ENCODE assay signal across 17 cellular contexts in the genomic region with DNA sequence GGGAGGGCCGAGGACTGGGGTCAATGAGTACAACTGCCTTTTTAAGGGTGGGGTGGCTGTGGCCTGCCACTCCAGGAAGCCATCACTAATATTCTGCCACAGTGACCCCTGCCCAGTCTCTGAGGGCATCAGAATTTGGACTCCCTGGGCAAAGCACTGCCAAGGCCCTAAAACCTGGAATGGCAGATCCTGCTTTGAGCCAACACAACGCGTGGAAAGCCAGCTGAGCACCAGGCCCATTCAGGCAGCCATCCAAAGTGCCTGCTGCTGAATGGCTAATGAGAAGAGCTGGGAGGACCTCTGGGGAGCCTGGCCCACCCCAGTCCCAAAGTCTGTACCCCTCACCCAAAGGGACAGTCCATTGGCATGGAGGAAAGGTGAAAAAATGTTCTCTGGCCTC. TPM values are rescaled to one million over a fixed set of nuclear protein-coding genes. Genes with fewer than 3 reads are reported as not detected.
DNase-seq lines count a peak whose midpoint lies in the region; TF ChIP-seq lines count a peak whose summit lies in the region.
"Had no signal": no experiment of that assay in that cellular context is flagged by ENCODE, and none has a peak within 500 bp of the region (broad histone marks: within the 10 kb centered on the region; RNA-seq: fewer than 3 reads in every experiment).

No MANE protein-coding gene starts in this region.

- POLR2A ChIA-PET in CD4-positive, alpha-beta memory T cell (lab: Charles Lee; ENCODE audit: partially characterized antibody), result interaction anchor here (0.9 to 38.1 kb wide), 5 partner anchors 9 to 47 kb away, joined by 6 to 1950 read pairs (median 13); a partner anchor contains a TSS

- H2AFZ ChIP-seq in osteoblast (ENCODE audit: low read length), result no peak overlapping the region

- peak overlapping the region in 3 of 8 donors; percentile 22 to 53 (median 29) for H3K4me3 Mint-ChIP-seq in CD4-positive, alpha-beta memory T cell
- H3K4me3 Mint-ChIP-seq: stimulated activated memory B cell treated with anti-CD40 and anti-IgM and Interleukin-4, amounts not matched to agents 10 μg/mL and 1 μg/mL and 100 μg/mL, for 72 hours had no signal

- H4K20me1 ChIP-seq in osteoblast (ENCODE audit: insufficient read depth, low read length), result peaks cover 48% of the 10 kb centered on the region

- H3K27ac ChIP-seq in CD4-positive, alpha-beta memory T cell (ENCODE audit: low read depth, low read length), result no peak overlapping the region
- H3K27ac ChIP-seq in effector memory CD4-positive, alpha-beta T cell (ENCODE audit: insufficient read depth, low read length, poor library complexity, severe bottlenecking), result peak overlapping the region; percentile 16
- H3K27ac ChIP-seq in osteoblast (ENCODE audit: low read depth, low read length), result no peak overlapping the region
- H3K27ac ChIP-seq: vagina had no signal

- no peak for DNase-seq in CD4-positive, alpha-beta memory T cell
- DNase-seq in NCI-H446 (lab: John Stamatoyannopoulos, UW) (peak; percentile 19 to 67), osteoblast (ENCODE audit: insufficient read length, low spot score, missing footprints) (peak; percentile 14), RPMI8226 (no peak), Kasumi-1 (lab: John Stamatoyannopoulos, UW) (no peak)
- DNase-seq in effector memory CD4-positive, alpha-beta T cell, result no peak
- DNase-seq in activated effector memory CD4-positive, alpha-beta T cell treated with Interleukin-2 at 50 U/mL for 16 hours, result no peak
- DNase-seq: activated gamma-delta T cell; NCI-H524; retina; stimulated activated CD4-positive, alpha-beta T cell treated with anti-CD3 and anti-CD28 coated beads, Interleukin-4, amount 100 ng/mL, for 4 hours had no signal

- no peak for TF ChIP-seq CTCF in osteoblast (IDR thresholded peaks at IDR 0.05; ENCODE audit: extremely low read depth, low read depth, low read length)

- no peaks in the 10 kb centered on the region for H3K27me3 ChIP-seq in CD4-positive, alpha-beta memory T cell (ENCODE audit: insufficient read depth, low read length)
- H3K27me3 ChIP-seq in effector memory CD4-positive, alpha-beta T cell (replicated peaks; ENCODE audit: control insufficient read depth, insufficient read depth, low read length, poor library complexity, severe bottlenecking), result no peaks in the 10 kb centered on the region
- H3K27me3 ChIP-seq in osteoblast (ENCODE audit: insufficient read depth, low read length), result no peaks in the 10 kb centered on the region
- H3K27me3 ChIP-seq: vagina had no signal

- peaks cover 41% of the 10 kb centered on the region for H3K36me3 ChIP-seq in CD4-positive, alpha-beta memory T cell (ENCODE audit: insufficient read depth, low read length)
- peaks cover 39% of the 10 kb centered on the region for H3K36me3 ChIP-seq in effector memory CD4-positive, alpha-beta T cell (ENCODE audit: control insufficient read depth, insufficient read depth, low read length)
- H3K36me3 ChIP-seq in osteoblast (ENCODE audit: insufficient read depth, low read length), result peaks cover 31% of the 10 kb centered on the region

- H3K36me3 Mint-ChIP-seq in CD4-positive, alpha-beta memory T cell, result peaks cover 14 to 44% of the 10 kb centered on the region in 2 donors

- no peaks in the 10 kb centered on the region for H3K9me3 Mint-ChIP-seq in CD4-positive, alpha-beta memory T cell
- H3K9me3 Mint-ChIP-seq: stimulated activated memory B cell treated with anti-CD40 and anti-IgM and Interleukin-4, amounts not matched to agents 10 μg/mL and 1 μg/mL and 100 μg/mL, for 72 hours had no signal

- no peak overlapping the region for H3K4me3 ChIP-seq in CD4-positive, alpha-beta memory T cell (ENCODE audit: low read length in 2 of 2)
- no peak overlapping the region for H3K4me3 ChIP-seq in effector memory CD4-positive, alpha-beta T cell (ENCODE audit: insufficient read depth, low read depth, low read length, poor library complexity, severe bottlenecking)
- no peak overlapping the region for H3K4me3 ChIP-seq in osteoblast (ENCODE audit: insufficient read depth, low read length)
- H3K4me3 ChIP-seq: K562, vagina had no signal

- H3K9me3 ChIP-seq in CD4-positive, alpha-beta memory T cell (ENCODE audit: control insufficient read depth in 1 of 2, low read length in 2 of 2), result no peaks in the 10 kb centered on the region
- H3K9me3 ChIP-seq in effector memory CD4-positive, alpha-beta T cell (ENCODE audit: control insufficient read depth, low read length), result no peaks in the 10 kb centered on the region
- no peaks in the 10 kb centered on the region for H3K9me3 ChIP-seq in osteoblast (ENCODE audit: low read depth, low read length)
- H3K9me3 ChIP-seq: vagina had no signal

- H3K27ac Mint-ChIP-seq in CD4-positive, alpha-beta memory T cell, result peak overlapping the region; percentile 30 to 82 (median 73)

- CTCF ChIA-PET in CD4-positive, alpha-beta memory T cell (lab: Charles Lee; ENCODE audit: partially characterized antibody), result interaction anchor here (11.0 to 31.1 kb wide), 3 partner anchors 13 to 104 kb away, joined by 179 to 684 read pairs (median 283); a partner anchor contains a TSS

- H3K4me2 ChIP-seq in osteoblast (ENCODE audit: insufficient read depth, low read length), result no peak overlapping the region

- H3K4me1 ChIP-seq in CD4-positive, alpha-beta memory T cell (ENCODE audit: insufficient read depth, low read length), result peaks cover 72% of the 10 kb centered on the region
- H3K4me1 ChIP-seq in effector memory CD4-positive, alpha-beta T cell (ENCODE audit: control insufficient read depth, insufficient read depth, low read length, poor library complexity, severe bottlenecking), result peaks cover 43% of the 10 kb centered on the region
- peaks cover 23% of the 10 kb centered on the region for H3K4me1 ChIP-seq in osteoblast (ENCODE audit: insufficient read depth, low read length)

- H3K79me2 ChIP-seq in osteoblast (ENCODE audit: insufficient read depth, low read length), result peaks cover 64% of the 10 kb centered on the region

- intact Hi-C loops in CD4-positive, alpha-beta memory T cell (cut with micrococcal nuclease), result no loop called here

- H3K27me3 Mint-ChIP-seq in CD4-positive, alpha-beta memory T cell, result no peaks in the 10 kb centered on the region
- H3K27me3 Mint-ChIP-seq: stimulated activated memory B cell treated with anti-CD40 and anti-IgM and Interleukin-4, amounts not matched to agents 10 μg/mL and 1 μg/mL and 100 μg/mL, for 72 hours had no signal

- peaks cover 27 to 86% (median 52%) of the 10 kb centered on the region in 4 donors for H3K4me1 Mint-ChIP-seq in CD4-positive, alpha-beta memory T cell

RNA-seq across cellular contexts. Expression of a gene that starts 5.0 kb away (rescaled TPM):
- total RNA-seq in CD4-positive, alpha-beta memory T cell, result 10 to 100 TPM; 69.3 to 76.1 TPM
- 100 to 1,000 TPM; 122 to 124 TPM for polyA plus RNA-seq in CD4-positive, alpha-beta memory T cell
- 115 and 138 TPM in 2 replicates for total RNA-seq in osteoblast

RNA-seq across cellular contexts. Expression of a gene that starts 8.5 kb away (rescaled TPM):
- 1 to 10 TPM; 2.3 to 3.0 TPM for total RNA-seq in CD4-positive, alpha-beta memory T cell
- polyA plus RNA-seq in CD4-positive, alpha-beta memory T cell, result not detected
- total RNA-seq in osteoblast, result not detected in 2 replicates
- total RNA-seq: endothelial cell of umbilical vein, H1, K562, kidney epithelial cell, vagina had no signal
- polyA plus RNA-seq: endothelial cell of umbilical vein, K562 had no signal

RNA-seq across cellular contexts. Expression of a gene that starts 11.6 kb away (rescaled TPM):
- total RNA-seq in CD4-positive, alpha-beta memory T cell, result 10 to 100 TPM; 70.2 to 81.1 TPM
- polyA plus RNA-seq in CD4-positive, alpha-beta memory T cell, result 10 to 100 TPM; 52.0 to 85.3 TPM
- total RNA-seq in osteoblast, result 23.9 and 28.2 TPM in 2 replicates

RNA-seq across cellular contexts. Expression of a gene that starts 36.0 kb away (rescaled TPM):
- 10 to 100 TPM; 30.0 to 34.6 TPM for total RNA-seq in CD4-positive, alpha-beta memory T cell
- 10 to 100 TPM; 30.5 to 35.4 TPM for polyA plus RNA-seq in CD4-positive, alpha-beta memory T cell
- 35.4 and 39.1 TPM in 2 replicates for total RNA-seq in osteoblast

RNA-seq across cellular contexts. Expression of a gene that starts 44.5 kb away (rescaled TPM):
- total RNA-seq in CD4-positive, alpha-beta memory T cell, result 100 to 1,000 TPM; 149 to 150 TPM
- 100 to 1,000 TPM in 1 of 2 donors, 10 to 100 TPM in 1; 62.3 to 143 TPM for polyA plus RNA-seq in CD4-positive, alpha-beta memory T cell
- total RNA-seq in osteoblast, result 54.2 and 58.3 TPM in 2 replicates

Comparison
In these comparisons a context has a peak if more than half of its experiments do, and no peak if none do; other contexts are left out.
1. DNase-seq: peak in NCI-H446 (2 of 2) and osteoblast (single experiment); none in CD4-positive, alpha-beta memory T cell (0 of 5), effector memory CD4-positive, alpha-beta T cell (0 of 3), activated effector memory CD4-positive, alpha-beta T cell treated with Interleukin-2 at 50 U/mL for 16 hours (single experiment), RPMI8226 (single experiment) and Kasumi-1 (0 of 2).